Comparison of ENCODE assay signal across 15 cellular contexts in the genomic region with DNA sequence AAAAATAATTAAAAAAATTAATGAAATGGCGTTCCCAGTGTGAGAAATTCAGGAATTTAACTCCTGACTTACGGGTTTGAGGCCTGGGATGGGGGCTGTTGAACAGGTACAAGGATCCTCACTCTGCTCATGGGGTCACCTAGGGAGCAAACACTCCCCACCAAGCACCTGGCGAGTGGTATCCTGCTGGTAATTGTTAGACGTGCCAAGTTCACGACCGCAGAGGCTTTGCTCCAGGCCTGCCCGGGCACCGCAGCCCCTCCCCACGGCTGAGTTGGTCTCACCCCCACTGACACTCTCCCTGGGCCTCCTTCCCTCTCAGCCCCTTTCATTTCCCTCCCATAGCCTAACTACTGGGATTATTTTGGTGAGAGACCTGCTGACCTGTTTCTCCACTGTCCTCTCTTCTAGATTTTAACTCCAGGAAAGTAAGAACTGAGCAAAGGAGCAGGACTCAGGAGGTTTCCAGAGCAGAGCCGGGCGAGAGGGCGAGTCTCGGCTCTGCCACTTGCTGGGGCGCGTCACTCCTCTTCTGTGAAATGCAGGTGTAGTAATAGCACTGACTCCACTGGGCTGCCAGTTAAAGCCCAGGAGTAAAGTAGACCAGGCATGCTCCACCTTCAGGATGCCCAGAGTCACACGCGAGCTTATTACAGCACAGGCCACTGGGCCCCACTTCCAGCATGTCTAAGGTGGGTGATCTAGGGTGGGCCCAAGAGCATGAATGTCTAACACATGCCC. TPM values are rescaled to one million over a fixed set of nuclear protein-coding genes. Genes with fewer than 3 reads are reported as not detected.
DNase-seq lines count a peak whose midpoint lies in the region; ATAC-seq and TF ChIP-seq lines count a peak whose summit lies in the region.
"Had no signal": no experiment of that assay in that cellular context is flagged by ENCODE, and none has a peak within 500 bp of the region (broad histone marks: within the 10 kb centered on the region; RNA-seq: fewer than 3 reads in every experiment).

No MANE protein-coding gene starts in this region.

- no peak for DNase-seq in Caco-2
- DNase-seq in lower lobe of right lung: no peak
- no peak for DNase-seq in superior temporal gyrus (ENCODE audit: extremely low spot score)
- DNase-seq in activated CD4-positive, CD25-positive, alpha-beta regulatory T cell (lab: John Stamatoyannopoulos, UW): no peak
- no peak for DNase-seq in HFFc6
- no peak for DNase-seq in activated naive CD8-positive, alpha-beta T cell treated with anti-CD3 and anti-CD28 coated beads for 36 hours
- DNase-seq: activated effector memory CD4-positive, alpha-beta T cell treated with anti-CD3 and anti-CD28 coated beads, Interleukin-2, amount 50 U/mL, for 16 hours; aorta; COR-L47; naive B cell had no signal

- H3K9ac ChIP-seq in Loucy (ENCODE audit: low read depth, low read length, poor library complexity, severe bottlenecking): no peak overlapping the region

- no peaks in the 10 kb centered on the region for H3K9me2 ChIP-seq in Loucy (replicated peaks; ENCODE audit: low read depth, low read length)

- peak; percentile 37 to 63 for ATAC-seq in lower lobe of right lung

- peaks cover 26% of the 10 kb centered on the region for H3K4me1 ChIP-seq in Caco-2
- peaks cover 29% of the 10 kb centered on the region for H3K4me1 ChIP-seq in Loucy (ENCODE audit: insufficient read depth, low read length, poor library complexity, severe bottlenecking)
- no peaks in the 10 kb centered on the region for H3K4me1 ChIP-seq in lower lobe of right lung

- no TSS peak for BruUV-seq in Caco-2 (replicated peaks; lab: Mats Ljungman, UMichigan)

- H4K20me1 ChIP-seq in Loucy (ENCODE audit: insufficient read depth, low read length, poor library complexity, severe bottlenecking): no peaks in the 10 kb centered on the region

- H3K36me3 Mint-ChIP-seq in Caco-2 (ENCODE audit: insufficient read depth, unreplicated experiment): peaks cover 92% of the 10 kb centered on the region
- peaks cover 36% of the 10 kb centered on the region for H3K36me3 Mint-ChIP-seq in brain
- H3K36me3 Mint-ChIP-seq in HFFc6 (ENCODE audit: low read depth): no peaks in the 10 kb centered on the region; the same call in 1 of the 2 replicates
- H3K36me3 Mint-ChIP-seq in activated naive CD8-positive, alpha-beta T cell treated with anti-CD3 and anti-CD28 coated beads for 36 hours: no peaks in the 10 kb centered on the region

- H3K4me3 ChIP-seq in Caco-2 (ENCODE audit: low read depth, low read length): no peak overlapping the region
- no peak overlapping the region for H3K4me3 ChIP-seq in Loucy (ENCODE audit: low read length, poor library complexity, severe bottlenecking)
- H3K4me3 ChIP-seq in lower lobe of right lung: no peak overlapping the region
- H3K4me3 ChIP-seq: coronary artery, thoracic aorta had no signal

- H3K4me3 Mint-ChIP-seq in Caco-2 (ENCODE audit: unreplicated experiment) (no peak overlapping the region), brain (no peak overlapping the region), HFFc6 (no peak overlapping the region)
- H3K4me3 Mint-ChIP-seq in activated naive CD8-positive, alpha-beta T cell treated with anti-CD3 and anti-CD28 coated beads for 36 hours: no peak overlapping the region
- H3K4me3 Mint-ChIP-seq: naive B cell had no signal

- H2AFZ ChIP-seq in Loucy (ENCODE audit: low read length): peak overlapping the region; percentile 58

- no peak overlapping the region for H3K27ac ChIP-seq in lower lobe of right lung
- H3K27ac ChIP-seq: coronary artery, thoracic aorta had no signal

- TF ChIP-seq CTCF in Caco-2 (IDR thresholded peaks at IDR 0.05; ENCODE audit: insufficient read depth in 1 of 2, low read depth in 1 of 2, low read length in 1 of 2, severe bottlenecking in 1 of 2, unreplicated experiment in 1 of 2): no peak
- TF ChIP-seq CTCF in Loucy (conservative IDR thresholded peaks at IDR 0.05; ENCODE audit: low read length): 0 out of 2 replicates have a peak, but pooled peaks have one; percentile 16
- no peak for TF ChIP-seq CTCF in brain (conservative IDR thresholded peaks at IDR 0.05)
- no peak for TF ChIP-seq CTCF in lower lobe of right lung (IDR thresholded peaks at IDR 0.05)
- no peak for TF ChIP-seq CTCF in HFFc6 (IDR thresholded peaks at IDR 0.05)

- H3K9me3 Mint-ChIP-seq in Caco-2 (ENCODE audit: unreplicated experiment) (peaks cover 21% of the 10 kb centered on the region), brain (peaks cover 6 to 24% (median 14%) of the 10 kb centered on the region in 5 experiments), HFFc6 (peaks cover 4% of the 10 kb centered on the region; the same call in 1 of the 2 replicates)
- H3K9me3 Mint-ChIP-seq in activated naive CD8-positive, alpha-beta T cell treated with anti-CD3 and anti-CD28 coated beads for 36 hours: no peaks in the 10 kb centered on the region

- intact Hi-C loops in Caco-2 (cut with micrococcal nuclease; ENCODE audit: unreplicated experiment): loop anchor here (1.0 kb wide), 1 partner anchor 89 kb away; no protein-coding TSS in a partner anchor
- intact Hi-C loops in lower lobe of right lung (cut with DNase I): no loop called here

- POLR2A ChIA-PET in Caco-2 (lab: Charles Lee): no interaction called here

- H3K36me3 ChIP-seq in Caco-2 (ENCODE audit: control insufficient read depth, insufficient read depth, low read length) (no peaks in the 10 kb centered on the region), Loucy (ENCODE audit: insufficient read depth, low read length) (no peaks in the 10 kb centered on the region), lower lobe of right lung (no peaks in the 10 kb centered on the region)
- H3K36me3 ChIP-seq: thoracic aorta had no signal

- H3K79me2 ChIP-seq in Loucy (ENCODE audit: insufficient read depth, low read length): no peaks in the 10 kb centered on the region

- H3K4me2 ChIP-seq in Loucy (ENCODE audit: low read depth, low read length, poor library complexity, severe bottlenecking): no peak overlapping the region

- H3K27ac Mint-ChIP-seq in Caco-2 (ENCODE audit: unreplicated experiment) (peak overlapping the region; percentile 31), brain (peak overlapping the region in 3 of 5 experiments; percentile 69 to 84 (median 84)), HFFc6 (no peak overlapping the region)
- no peak overlapping the region for H3K27ac Mint-ChIP-seq in activated naive CD8-positive, alpha-beta T cell treated with anti-CD3 and anti-CD28 coated beads for 36 hours

- peaks cover 27% of the 10 kb centered on the region for H3K4me1 Mint-ChIP-seq in Caco-2 (ENCODE audit: low read depth, unreplicated experiment)
- H3K4me1 Mint-ChIP-seq in brain: peaks cover 27% of the 10 kb centered on the region
- no peaks in the 10 kb centered on the region for H3K4me1 Mint-ChIP-seq in HFFc6 (ENCODE audit: low read depth)
- no peaks in the 10 kb centered on the region for H3K4me1 Mint-ChIP-seq in activated naive CD8-positive, alpha-beta T cell treated with anti-CD3 and anti-CD28 coated beads for 36 hours
- H3K4me1 Mint-ChIP-seq: naive B cell had no signal

- H3K27me3 Mint-ChIP-seq in Caco-2 (ENCODE audit: insufficient read depth, unreplicated experiment): no peaks in the 10 kb centered on the region
- H3K27me3 Mint-ChIP-seq in brain: peaks cover 3% of the 10 kb centered on the region
- peaks cover 17% of the 10 kb centered on the region for H3K27me3 Mint-ChIP-seq in HFFc6 (ENCODE audit: insufficient read depth)
- H3K27me3 Mint-ChIP-seq in activated naive CD8-positive, alpha-beta T cell treated with anti-CD3 and anti-CD28 coated beads for 36 hours: peaks cover 9% of the 10 kb centered on the region

- H3K27me3 ChIP-seq in Caco-2 (replicated peaks; ENCODE audit: control insufficient read depth, insufficient read depth, low read length) (no peaks in the 10 kb centered on the region), Loucy (ENCODE audit: insufficient read depth, low read length, poor library complexity, severe bottlenecking) (no peaks in the 10 kb centered on the region), lower lobe of right lung (ENCODE audit: low read depth) (peaks cover 4% of the 10 kb centered on the region)

- CTCF ChIA-PET in Caco-2 (lab: Charles Lee): interaction anchor here (0.6 to 3.2 kb wide), 10 partner anchors 21 to 374 kb away, joined by 3 to 48 read pairs (median 5); a partner anchor contains a TSS

- no peaks in the 10 kb centered on the region for H3F3A ChIP-seq in Loucy (ENCODE audit: low read depth)

- H3K9me3 ChIP-seq in Caco-2 (peaks cover 16% of the 10 kb centered on the region), Loucy (ENCODE audit: insufficient read depth, low read depth, low read length) (no peaks in the 10 kb centered on the region), lower lobe of right lung (no peaks in the 10 kb centered on the region)
- H3K9me3 ChIP-seq: thoracic aorta had no signal

RNA-seq across cellular contexts. Expression of a gene that starts 22.8 kb away (rescaled TPM):
- total RNA-seq in Caco-2 (2022) (266 and 317 TPM in 2 replicates), lower lobe of right lung (0.74 TPM)
- polyA plus RNA-seq in brain (ENCODE audit: insufficient read depth, low read depth, low replicate concordance): 24.9 TPM
- not detected for total RNA-seq in HFFc6 (2021; fragmentation: NEBNext Ultra II Directional; extraction: Animal tissue kit (Norgen Biotek cat#: 25700))
- total RNA-seq in activated naive CD8-positive, alpha-beta T cell treated with anti-CD3 and anti-CD28 coated beads for 36 hours: not detected
- total RNA-seq: liver had no signal
- polyA plus RNA-seq: aorta, liver had no signal

Comparison
In these comparisons a context has a peak if more than half of its experiments do, and no peak if none do; other contexts are left out.
1. H3K27ac Mint-ChIP-seq: peak in Caco-2 (single experiment) and brain (3 of 5); none in HFFc6 (single experiment) and activated naive CD8-positive, alpha-beta T cell treated with anti-CD3 and anti-CD28 coated beads for 36 hours (single experiment).
2. RNA of a gene that starts 22.8 kb away (total RNA-seq): 266 to 317 TPM in Caco-2; 0.74 TPM in lower lobe of right lung (single experiment), not detected in HFFc6 and not detected in activated naive CD8-positive, alpha-beta T cell treated with anti-CD3 and anti-CD28 coated beads for 36 hours; every median in the first group is over 100 times any median in the second.